Comparison of ENCODE assay signal across 15 cellular contexts in genomic region chr17:76139261-76139752, GRCh38. TPM values are rescaled to one million over a fixed set of nuclear protein-coding genes. Genes with fewer than 3 reads are reported as not detected.
DNase-seq lines count a peak whose midpoint lies in the region; ATAC-seq lines count a peak whose summit lies in the region.
"Had no signal": no experiment of that assay in that cellular context is flagged by ENCODE, and none has a peak within 500 bp of the region (broad histone marks: within the 10 kb centered on the region; RNA-seq: fewer than 3 reads in every experiment).

No MANE protein-coding gene starts in this region.

- H3K23ac ChIP-seq in trophoblast cell (ENCODE audit: low read length): no peak overlapping the region

- peak; percentile 66 for DNase-seq in H7
- DNase-seq in activated T-helper 2 cell treated with anti-CD3 and anti-CD28 coated beads, Interferon-gamma antibody, Interleukin-2, Interleukin-4, amounts not matched to agents 10 μg/mL and 5 μg/mL and 100 μg/mL, durations not matched to agents 14 hours and 24 hours and 36 hours (ENCODE audit: low spot score): no peak
- DNase-seq in islet precursor cell: peak; percentile 70
- peak in 1 of 2 donors; percentile 31 for DNase-seq in trophoblast cell
- no peak for DNase-seq in stimulated activated naive CD4-positive, alpha-beta T cell (lab: John Stamatoyannopoulos, UW)
- DNase-seq: COR-L47, left cardiac atrium, NCI-H1436, SJCRH30, stomach, WERI-Rb-1 had no signal

- H2AFZ ChIP-seq in trophoblast cell (ENCODE audit: insufficient read depth, low read length, poor library complexity): no peak overlapping the region

- no peak overlapping the region for H3K4ac ChIP-seq in trophoblast cell (ENCODE audit: low read depth, low read length)

- H3K27ac Mint-ChIP-seq in activated T-helper 2 cell treated with anti-CD3 and anti-CD28 coated beads, Interferon-gamma antibody, Interleukin-2, Interleukin-4, amounts not matched to agents 10 μg/mL and 5 μg/mL and 100 μg/mL, durations not matched to agents 14 hours and 24 hours and 36 hours: no peak overlapping the region
- H3K27ac Mint-ChIP-seq: activated T-helper 1 cell treated with anti-CD3 and anti-CD28 coated beads, Interleukin-12 subunit alpha, Interleukin-12 subunit beta, Interleukin-2, Interleukin-4 antibody, amounts not matched to agents 30 ng/mL and 10 ng/mL and 1 ng/mL, durations not matched to agents 14 hours and 24 hours and 36 hours had no signal

- intact Hi-C loops in activated T-helper 2 cell treated with anti-CD3 and anti-CD28 coated beads, Interferon-gamma antibody, Interleukin-2, Interleukin-4, amounts not matched to agents 10 μg/mL and 5 μg/mL and 100 μg/mL, durations not matched to agents 14 hours and 24 hours and 36 hours (cut with micrococcal nuclease): no loop called here

- H3K27ac ChIP-seq in trophoblast cell (ENCODE audit: low read depth, low read length): no peak overlapping the region
- H3K27ac ChIP-seq: SJCRH30, stomach had no signal

- H3K36me3 ChIP-seq in H7 (replicated peaks; ENCODE audit: control insufficient read depth, insufficient read depth, low read length) (no peaks in the 10 kb centered on the region), trophoblast cell (ENCODE audit: control insufficient read depth in 1 of 2, insufficient read depth in 2 of 2, low read length in 2 of 2) (no peaks in the 10 kb centered on the region)
- H3K36me3 ChIP-seq: SJCRH30, stomach, WERI-Rb-1 had no signal

- no peak overlapping the region for H4K91ac ChIP-seq in trophoblast cell (ENCODE audit: low read depth, low read length)

- H3K4me2 ChIP-seq in trophoblast cell (ENCODE audit: low read length): peak overlapping the region; percentile 9

- no peak overlapping the region for H3K9ac ChIP-seq in trophoblast cell (ENCODE audit: low read length)

- peaks cover 11% of the 10 kb centered on the region for H3K27me3 Mint-ChIP-seq in activated T-helper 2 cell treated with anti-CD3 and anti-CD28 coated beads, Interferon-gamma antibody, Interleukin-2, Interleukin-4, amounts not matched to agents 10 μg/mL and 5 μg/mL and 100 μg/mL, durations not matched to agents 14 hours and 24 hours and 36 hours (ENCODE audit: low read depth)

- no peak overlapping the region for H2BK12ac ChIP-seq in trophoblast cell (ENCODE audit: low read length)

- no peak overlapping the region for H4K8ac ChIP-seq in trophoblast cell (ENCODE audit: low read depth, low read length)

- no peak overlapping the region for H4K12ac ChIP-seq in trophoblast cell (ENCODE audit: low read depth, low read length)

- H2AK5ac ChIP-seq in trophoblast cell (ENCODE audit: low read length): no peak overlapping the region

- H3K4me1 Mint-ChIP-seq in activated T-helper 2 cell treated with anti-CD3 and anti-CD28 coated beads, Interferon-gamma antibody, Interleukin-2, Interleukin-4, amounts not matched to agents 10 μg/mL and 5 μg/mL and 100 μg/mL, durations not matched to agents 14 hours and 24 hours and 36 hours (ENCODE audit: low read depth): peaks cover 29% of the 10 kb centered on the region

- H3K27me3 ChIP-seq in H7 (ENCODE audit: control insufficient read depth, insufficient read depth, low read length) (peaks cover 74% of the 10 kb centered on the region), trophoblast cell (ENCODE audit: insufficient read depth, low read length) (peaks cover 65% of the 10 kb centered on the region)

- peak overlapping the region; percentile 47 for H3K4me3 Mint-ChIP-seq in activated T-helper 2 cell treated with anti-CD3 and anti-CD28 coated beads, Interferon-gamma antibody, Interleukin-2, Interleukin-4, amounts not matched to agents 10 μg/mL and 5 μg/mL and 100 μg/mL, durations not matched to agents 14 hours and 24 hours and 36 hours (ENCODE audit: low read depth)
- H3K4me3 Mint-ChIP-seq: activated T-helper 1 cell treated with anti-CD3 and anti-CD28 coated beads, Interleukin-12 subunit alpha, Interleukin-12 subunit beta, Interleukin-2, Interleukin-4 antibody, amounts not matched to agents 30 ng/mL and 10 ng/mL and 1 ng/mL, durations not matched to agents 14 hours and 24 hours and 36 hours had no signal

- no peak overlapping the region for H3K14ac ChIP-seq in trophoblast cell (ENCODE audit: low read length)

- no peaks in the 10 kb centered on the region for H3K9me3 Mint-ChIP-seq in activated T-helper 2 cell treated with anti-CD3 and anti-CD28 coated beads, Interferon-gamma antibody, Interleukin-2, Interleukin-4, amounts not matched to agents 10 μg/mL and 5 μg/mL and 100 μg/mL, durations not matched to agents 14 hours and 24 hours and 36 hours
- H3K9me3 Mint-ChIP-seq: activated T-helper 1 cell treated with anti-CD3 and anti-CD28 coated beads, Interleukin-12 subunit alpha, Interleukin-12 subunit beta, Interleukin-2, Interleukin-4 antibody, amounts not matched to agents 30 ng/mL and 10 ng/mL and 1 ng/mL, durations not matched to agents 14 hours and 24 hours and 36 hours had no signal

- H3K4me3 ChIP-seq in H7 (ENCODE audit: insufficient read depth, low read depth, low read length) (peak overlapping the region; percentile 55), trophoblast cell (ENCODE audit: low read depth, low read length) (no peak overlapping the region)
- H3K4me3 ChIP-seq: SJCRH30 had no signal

- WGBS in trophoblast cell (ENCODE audit: extremely low coverage, insufficient coverage, insufficient read length): no CpG with 5 or more reads among the region's 10 CpGs

- ATAC-seq in GM18517 (IDR thresholded peaks at IDR 0.05; ENCODE audit: unreplicated experiment): no peak
- no peak for ATAC-seq in HG02970 (IDR thresholded peaks at IDR 0.05; ENCODE audit: low FRiP score, unreplicated experiment)
- ATAC-seq: left cardiac atrium had no signal

- peaks cover 17 to 31% of the 10 kb centered on the region in 2 experiments for H3K4me1 ChIP-seq in trophoblast cell (ENCODE audit: control insufficient read depth in 1 of 2, insufficient read depth in 2 of 2, low read length in 2 of 2)

- no peak overlapping the region for H3K18ac ChIP-seq in trophoblast cell (ENCODE audit: low read length)

- no peaks in the 10 kb centered on the region for H3K79me2 ChIP-seq in trophoblast cell (ENCODE audit: control insufficient read depth, insufficient read depth, low read length, poor library complexity)

- H2BK120ac ChIP-seq in trophoblast cell (ENCODE audit: insufficient read depth, low read length, poor library complexity): no peak overlapping the region

- peaks cover 11% of the 10 kb centered on the region for H3K9me3 ChIP-seq in trophoblast cell (ENCODE audit: insufficient read depth, low read depth, low read length)
- H3K9me3 ChIP-seq: SJCRH30, stomach had no signal

- no peak overlapping the region for H2BK5ac ChIP-seq in trophoblast cell (ENCODE audit: low read depth, low read length, poor library complexity)

- H3K36me3 Mint-ChIP-seq in activated T-helper 2 cell treated with anti-CD3 and anti-CD28 coated beads, Interferon-gamma antibody, Interleukin-2, Interleukin-4, amounts not matched to agents 10 μg/mL and 5 μg/mL and 100 μg/mL, durations not matched to agents 14 hours and 24 hours and 36 hours (ENCODE audit: low read depth): no peaks in the 10 kb centered on the region

- H3K79me1 ChIP-seq in trophoblast cell (ENCODE audit: low read length): no peaks in the 10 kb centered on the region

RNA-seq across cellular contexts. Expression of gene FOXJ1, which starts 1.7 kb away (rescaled TPM):
- 2.0 and 3.3 TPM in 2 replicates for total RNA-seq in H7 (2014; rRNA removed; shearing (Covaris generic))
- total RNA-seq in activated T-helper 2 cell treated with anti-CD3 and anti-CD28 coated beads, Interferon-gamma antibody, Interleukin-2, Interleukin-4, amounts not matched to agents 10 μg/mL and 5 μg/mL and 100 μg/mL, durations not matched to agents 14 hours and 24 hours and 36 hours: 0.11 TPM in 2 replicates
- 0.07 and 0.11 TPM in 2 replicates for polyA plus RNA-seq in trophoblast cell (2013)
- total RNA-seq: activated T-helper 1 cell treated with anti-CD3 and anti-CD28 coated beads, Interleukin-12 subunit alpha, Interleukin-12 subunit beta, Interleukin-2, Interleukin-4 antibody, amounts not matched to agents 30 ng/mL and 10 ng/mL and 1 ng/mL, durations not matched to agents 14 hours and 24 hours and 36 hours; left cardiac atrium; posterior vena cava had no signal

RNA-seq across cellular contexts. Expression of gene EXOC7, which starts 35.7 kb away (rescaled TPM):
- total RNA-seq in H7 (2014; rRNA removed; shearing (Covaris generic)): 80.3 and 87.7 TPM in 2 replicates
- 103 and 110 TPM in 2 replicates for total RNA-seq in activated T-helper 2 cell treated with anti-CD3 and anti-CD28 coated beads, Interferon-gamma antibody, Interleukin-2, Interleukin-4, amounts not matched to agents 10 μg/mL and 5 μg/mL and 100 μg/mL, durations not matched to agents 14 hours and 24 hours and 36 hours
- polyA plus RNA-seq in trophoblast cell (2013): 58.5 and 61.2 TPM in 2 replicates

Comparison
In these comparisons a context has a peak if more than half of its experiments do, and no peak if none do; other contexts are left out.
1. DNase-seq: peak in H7 (single experiment) and islet precursor cell (single experiment); none in activated T-helper 2 cell treated with anti-CD3 and anti-CD28 coated beads, Interferon-gamma antibody, Interleukin-2, Interleukin-4, amounts not matched to agents 10 μg/mL and 5 μg/mL and 100 μg/mL, durations not matched to agents 14 hours and 24 hours and 36 hours (single experiment) and stimulated activated naive CD4-positive, alpha-beta T cell (0 of 6).